In the genomic region with DNA sequence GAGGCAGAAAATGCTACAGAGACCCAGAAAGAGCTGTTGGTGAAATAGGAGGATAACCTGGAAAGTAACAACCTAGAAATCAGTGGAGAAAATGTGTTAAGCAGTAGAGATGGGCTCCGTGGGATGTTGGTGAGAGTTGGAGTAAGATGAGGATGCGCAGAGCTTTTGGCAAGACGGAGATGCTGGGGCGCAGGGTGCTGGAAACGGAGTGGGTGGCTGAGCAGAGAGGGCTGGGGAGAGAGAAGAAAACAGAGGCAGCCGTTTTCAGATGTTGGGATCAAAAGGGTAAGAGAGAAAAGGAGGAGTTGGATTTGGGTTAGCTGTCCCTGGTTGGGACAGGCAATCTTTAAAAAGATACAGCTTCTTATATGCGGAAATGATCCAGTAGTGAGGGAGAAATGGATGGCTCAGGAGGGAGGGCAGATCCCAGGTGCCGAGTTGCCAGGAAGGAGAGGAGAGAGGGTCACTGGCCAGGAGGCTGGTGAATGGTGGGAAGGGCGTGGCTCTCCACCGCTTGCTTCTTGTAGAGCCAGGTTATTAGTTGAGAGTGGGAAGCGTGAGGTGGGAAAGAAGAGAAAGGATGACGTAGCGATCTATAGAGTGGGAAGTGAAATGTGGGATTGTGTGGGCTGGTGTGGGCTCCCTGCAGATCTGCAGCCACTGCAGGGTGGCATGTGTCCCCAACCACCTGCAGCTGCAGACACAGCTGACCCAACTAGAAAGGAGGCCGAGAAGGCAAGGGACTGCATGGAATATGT, we compare ENCODE assay signal across 21 cellular contexts.
A peak's percentile ranks its signal among the peaks of the same experiment; 100 is the strongest.
DNase-seq lines count a peak whose midpoint lies in the region; ATAC-seq and TF ChIP-seq lines count a peak whose summit lies in the region.
"Had no signal": no experiment of that assay in that cellular context is flagged by ENCODE, and none has a peak within 500 bp of the region (broad histone marks: within the 10 kb centered on the region; RNA-seq: fewer than 3 reads in every experiment).

No MANE protein-coding gene starts in this region.

- no peak overlapping the region for H3K4me3 Mint-ChIP-seq in GM23338
- H3K4me3 Mint-ChIP-seq: CD8-positive, alpha-beta T cell had no signal

- DNase-seq in GM23338 (ENCODE audit: low spot score) = no peak
- DNase-seq in caudate nucleus (lab: John Stamatoyannopoulos, UW) = peak in 35 of 61 donors; percentile 4 to 77 (median 31)
- no peak for DNase-seq in activated effector memory CD4-positive, alpha-beta T cell treated with Interleukin-2 at 50 U/mL for 16 hours
- no peak for DNase-seq in activated CD8-positive, alpha-beta memory T cell treated with anti-CD3 and anti-CD28 coated beads, Interleukin-2, amount 50 U/mL, for 4 hours
- no peak for DNase-seq in activated CD4-positive, alpha-beta T cell treated with anti-CD3 and anti-CD28 coated beads, Interleukin-2, amount 50 U/mL, for 4 hours
- DNase-seq: Calu3; CD8-positive, alpha-beta T cell; GOT3; KBM-7; NCI-H1105 treated with DMSO at 0.1 percent for 48 hours; NCI-H187; NCI-H2107; NCI-H524 treated with DMSO at 0.1 percent for 48 hours; SHP77 treated with DMSO at 0.1 percent for 48 hours; SK-N-SH had no signal

- no peak overlapping the region for H3K27ac Mint-ChIP-seq in GM23338
- H3K27ac Mint-ChIP-seq: CD8-positive, alpha-beta T cell had no signal

- H3K36me3 ChIP-seq in GM23338 (ENCODE audit: insufficient read depth) = no peaks in the 10 kb centered on the region
- H3K36me3 ChIP-seq in muscle layer of colon (ENCODE audit: insufficient read depth, low read length) = no peaks in the 10 kb centered on the region
- no peaks in the 10 kb centered on the region for H3K36me3 ChIP-seq in stomach smooth muscle (ENCODE audit: control insufficient read depth in 2 of 2, insufficient read depth in 2 of 2, low read length in 2 of 2)
- H3K36me3 ChIP-seq: BLaER1 treated with 17β-estradiol and CSF1 and Interleukin-3, amounts not matched to agents 10 nM and 100 nM had no signal

- H3K27ac ChIP-seq in GM23338 (ENCODE audit: low read depth) = no peak overlapping the region
- H3K27ac ChIP-seq in caudate nucleus (ENCODE audit: low read depth, low read length) = peak overlapping the region; percentile 52
- peak overlapping the region; percentile 20 for H3K27ac ChIP-seq in muscle layer of colon (ENCODE audit: low read depth, low read length)
- peak overlapping the region; percentile 37 for H3K27ac ChIP-seq in stomach smooth muscle (ENCODE audit: low read length)
- H3K27ac ChIP-seq: BLaER1 treated with 17β-estradiol and CSF1 and Interleukin-3, amounts not matched to agents 10 nM and 100 nM had no signal

- no peaks in the 10 kb centered on the region for H3K9me3 Mint-ChIP-seq in GM23338
- H3K9me3 Mint-ChIP-seq: CD8-positive, alpha-beta T cell had no signal

- no peak overlapping the region for H3K4me2 ChIP-seq in GM23338
- H3K4me2 ChIP-seq: A549; BLaER1 treated with 17β-estradiol and CSF1 and Interleukin-3, amounts not matched to agents 10 nM and 100 nM; SK-N-SH had no signal

- no peaks in the 10 kb centered on the region for H3K4me1 ChIP-seq in GM23338 (ENCODE audit: insufficient read depth)
- peaks cover 44% of the 10 kb centered on the region for H3K4me1 ChIP-seq in muscle layer of colon (ENCODE audit: insufficient read depth, low read length)
- peaks cover 45% of the 10 kb centered on the region for H3K4me1 ChIP-seq in stomach smooth muscle (ENCODE audit: control insufficient read depth, insufficient read depth, low read length)

- H2AFZ ChIP-seq in GM23338 = peak overlapping the region; percentile 85

- H3K9me2 ChIP-seq in GM23338 (ENCODE audit: insufficient read depth) = no peaks in the 10 kb centered on the region
- H3K9me2 ChIP-seq: SK-N-SH had no signal

- no peaks in the 10 kb centered on the region for H3K4me1 Mint-ChIP-seq in GM23338

- no peaks in the 10 kb centered on the region for H3K79me2 ChIP-seq in GM23338 (replicated peaks; ENCODE audit: insufficient read depth)

- H4K20me1 ChIP-seq in GM23338 (replicated peaks; ENCODE audit: insufficient read depth) = no peaks in the 10 kb centered on the region
- H4K20me1 ChIP-seq: BLaER1 treated with 17β-estradiol and CSF1 and Interleukin-3, amounts not matched to agents 10 nM and 100 nM had no signal

- H3K9ac ChIP-seq in muscle layer of colon (ENCODE audit: low read length) (no peak overlapping the region), stomach smooth muscle (ENCODE audit: low read length in 2 of 2) (no peak overlapping the region)
- H3K9ac ChIP-seq: BLaER1 treated with 17β-estradiol and CSF1 and Interleukin-3, amounts not matched to agents 10 nM and 100 nM; SK-N-SH had no signal

- H3K9me3 ChIP-seq in muscle layer of colon (ENCODE audit: low read length) (no peaks in the 10 kb centered on the region), stomach smooth muscle (ENCODE audit: control insufficient read depth in 2 of 2, low read length in 2 of 2) (no peaks in the 10 kb centered on the region)
- H3K9me3 ChIP-seq: A549; BLaER1 treated with 17β-estradiol and CSF1 and Interleukin-3, amounts not matched to agents 10 nM and 100 nM; SK-N-SH had no signal

- H3K27me3 ChIP-seq in GM23338 (ENCODE audit: insufficient read depth) = no peaks in the 10 kb centered on the region
- H3K27me3 ChIP-seq in muscle layer of colon (ENCODE audit: control insufficient read depth in 1 of 2, insufficient read depth in 2 of 2, low read length in 2 of 2) = no peaks in the 10 kb centered on the region
- no peaks in the 10 kb centered on the region for H3K27me3 ChIP-seq in stomach smooth muscle (ENCODE audit: control insufficient read depth in 1 of 2, insufficient read depth in 2 of 2, low read length in 2 of 2)
- H3K27me3 ChIP-seq: BLaER1 treated with 17β-estradiol and CSF1 and Interleukin-3, amounts not matched to agents 10 nM and 100 nM had no signal

- H3K36me3 Mint-ChIP-seq in GM23338 (ENCODE audit: low read depth) = no peaks in the 10 kb centered on the region
- H3K36me3 Mint-ChIP-seq: CD8-positive, alpha-beta T cell had no signal

- no peak for TF ChIP-seq CTCF in GM23338 (conservative IDR thresholded peaks at IDR 0.05; ENCODE audit: low read depth in 2 of 2)

- ATAC-seq in GM23338 = no peak
- ATAC-seq: A549; CD8-positive, alpha-beta T cell; GM12878; HCT116 had no signal

- no peaks in the 10 kb centered on the region for H3F3A ChIP-seq in GM23338 (replicated peaks; ENCODE audit: low read depth)

- H3K4me3 ChIP-seq in GM23338 (no peak overlapping the region), muscle layer of colon (ENCODE audit: low read depth in 1 of 2, low read length in 2 of 2) (no peak overlapping the region), stomach smooth muscle (ENCODE audit: low read length in 2 of 2) (no peak overlapping the region)
- H3K4me3 ChIP-seq: A549; BLaER1 treated with 17β-estradiol and CSF1 and Interleukin-3, amounts not matched to agents 10 nM and 100 nM; GM12878 had no signal

- peaks cover 8% of the 10 kb centered on the region for H3K27me3 Mint-ChIP-seq in GM23338 (ENCODE audit: insufficient read depth, low read depth, poor library complexity)

TF ChIP-seq in GM23338, 12 proteins besides CTCF, POLR2A, EP300 and RAD21 (continues in another document):
- TF ChIP-seq ZNF331 (CRISPR knock-in tag; IDR thresholded peaks at IDR 0.05; ENCODE audit: low read depth) (no peak), NANOG (IDR thresholded peaks at IDR 0.05; ENCODE audit: borderline replicate concordance) (no peak), POLR2AphosphoS5 (IDR thresholded peaks at IDR 0.05; ENCODE audit: low read depth) (no peak)

Comparison
In these comparisons a context has a peak if more than half of its experiments do, and no peak if none do; other contexts are left out.
1. DNase-seq: peak in caudate nucleus (35 of 61); none in GM23338 (single experiment), activated effector memory CD4-positive, alpha-beta T cell treated with Interleukin-2 at 50 U/mL for 16 hours (single experiment), activated CD8-positive, alpha-beta memory T cell treated with anti-CD3 and anti-CD28 coated beads, Interleukin-2, amount 50 U/mL, for 4 hours (single experiment) and activated CD4-positive, alpha-beta T cell treated with anti-CD3 and anti-CD28 coated beads, Interleukin-2, amount 50 U/mL, for 4 hours (0 of 2).